In genomic region chr19:47735131-47735530, GRCh38 we compare ENCODE assay signal across 17 cellular contexts. TPM values are rescaled to one million over a fixed set of nuclear protein-coding genes. Genes with fewer than 3 reads are reported as not detected.
"Had no signal": no experiment of that assay in that cellular context is flagged by ENCODE, and none has a peak within 500 bp of the region (broad histone marks: within the 10 kb centered on the region; RNA-seq: fewer than 3 reads in every experiment).

No MANE protein-coding gene starts in this region.

- H3K27ac Mint-ChIP-seq: activated CD4-positive, alpha-beta T cell treated with anti-CD3 and anti-CD28 coated beads, Interleukin-2, amount 10 ng/mL, durations not matched to agents 7 days and 5 days; activated naive CD8-positive, alpha-beta T cell; activated T-cell treated with anti-CD3 and anti-CD28 coated beads, Interleukin-2, amount 50 U/mL, for 72 hours; memory B cell; natural killer cell; stimulated activated naive CD8-positive, alpha-beta T cell treated with anti-CD3 and anti-CD28 coated beads, Interleukin-15, amount 100 ng/mL, for 72 hours had no signal

- FAIRE-seq: keratinocyte had no signal

- H3K27me3 Mint-ChIP-seq: activated CD4-positive, alpha-beta T cell treated with anti-CD3 and anti-CD28 coated beads, Interleukin-2, amount 10 ng/mL, durations not matched to agents 7 days and 5 days; activated naive CD8-positive, alpha-beta T cell had no signal

- H3K9me3 Mint-ChIP-seq: activated CD4-positive, alpha-beta T cell treated with anti-CD3 and anti-CD28 coated beads, Interleukin-2, amount 10 ng/mL, durations not matched to agents 7 days and 5 days; activated T-cell treated with anti-CD3 and anti-CD28 coated beads, Interleukin-2, amount 50 U/mL, for 72 hours; natural killer cell; stimulated activated naive CD8-positive, alpha-beta T cell treated with anti-CD3 and anti-CD28 coated beads, Interleukin-15, amount 100 ng/mL, for 72 hours had no signal

- H3K4me3 Mint-ChIP-seq: activated CD4-positive, alpha-beta T cell treated with anti-CD3 and anti-CD28 coated beads, Interleukin-2, amount 10 ng/mL, durations not matched to agents 7 days and 5 days; activated naive CD8-positive, alpha-beta T cell; activated T-cell treated with anti-CD3 and anti-CD28 coated beads, Interleukin-2, amount 50 U/mL, for 72 hours; memory B cell; natural killer cell; stimulated activated naive CD8-positive, alpha-beta T cell treated with anti-CD3 and anti-CD28 coated beads, Interleukin-15, amount 100 ng/mL, for 72 hours had no signal

- DNase-seq: activated CD4-positive, alpha-beta T cell treated with anti-CD3 and anti-CD28 coated beads, Interleukin-2, amount 10 ng/mL, durations not matched to agents 7 days and 5 days; activated CD8-positive, alpha-beta memory T cell treated with anti-CD3 and anti-CD28 coated beads, Interleukin-2, amount 50 U/mL, for 48 hours; activated gamma-delta T cell; activated T-cell treated with anti-CD3 and anti-CD28 coated beads, Interleukin-2, amount 50 U/mL, for 72 hours; amygdala; effector CD8-positive, alpha-beta T cell; foreskin melanocyte; heart right ventricle; natural killer cell; nucleus accumbens; stimulated activated naive CD8-positive, alpha-beta T cell treated with anti-CD3 and anti-CD28 coated beads, Interleukin-15, amount 100 ng/mL, for 72 hours had no signal

- H3K36me3 Mint-ChIP-seq: activated naive CD8-positive, alpha-beta T cell; memory B cell; natural killer cell had no signal

- H3K4me2 ChIP-seq: smooth muscle cell had no signal

- H3K4me3 ChIP-seq: heart right ventricle, right atrium auricular region, smooth muscle cell had no signal

- H3K27me3 ChIP-seq: right atrium auricular region had no signal

- H3K27ac ChIP-seq: right atrium auricular region had no signal

- H3K9me3 ChIP-seq: heart right ventricle, right atrium auricular region had no signal

- ATAC-seq: activated T-cell treated with anti-CD3 and anti-CD28 coated beads, Interleukin-2, amount 50 U/mL, for 72 hours; heart right ventricle; left lobe of liver; natural killer cell; stimulated activated naive CD8-positive, alpha-beta T cell treated with anti-CD3 and anti-CD28 coated beads, Interleukin-15, amount 100 ng/mL, for 72 hours had no signal

RNA-seq across cellular contexts. Expression of gene EHD2, which starts 21.9 kb away (rescaled TPM):
- total RNA-seq: activated CD4-positive, alpha-beta T cell treated with anti-CD3 and anti-CD28 coated beads, Interleukin-2, amount 10 ng/mL, durations not matched to agents 7 days and 5 days had no signal
